1 cellular context compared by ENCODE assay signal in the genomic region with DNA sequence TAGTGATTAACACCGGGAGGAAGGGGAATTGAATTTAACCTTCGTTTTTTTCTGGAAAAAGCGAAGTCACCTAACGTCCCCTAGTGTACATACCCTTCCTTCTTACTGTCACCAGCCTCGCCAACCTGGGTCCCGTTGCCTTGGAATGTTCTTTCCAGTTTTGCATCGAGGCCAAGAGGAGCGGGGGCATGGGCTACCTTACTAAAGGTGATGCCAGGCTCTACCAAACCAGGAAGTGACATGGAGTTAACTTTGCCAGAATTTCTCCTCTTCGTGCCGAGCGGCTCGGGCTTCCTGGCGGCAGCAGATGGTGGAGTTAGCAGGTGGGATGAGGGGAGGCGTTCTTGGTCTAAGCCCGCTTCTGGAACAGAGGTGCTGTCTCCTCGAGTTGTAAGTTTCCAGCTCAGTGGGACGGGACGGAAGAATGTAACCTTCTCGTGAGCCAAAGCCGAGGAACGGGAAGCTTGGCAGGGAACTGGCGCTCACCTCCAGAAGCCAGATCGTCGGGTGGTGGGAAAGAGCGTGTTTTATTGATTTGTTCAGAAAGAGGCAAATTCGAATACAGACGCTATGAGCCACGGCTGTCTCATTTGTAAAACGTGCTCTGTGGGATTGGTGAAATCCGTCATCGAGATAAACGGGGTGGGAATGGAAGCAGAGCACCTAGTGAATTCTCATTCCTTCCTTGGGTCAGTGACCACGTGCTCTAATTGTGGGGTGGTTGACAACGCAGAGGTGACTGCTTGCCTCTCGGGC.
TF ChIP-seq lines count a peak whose summit lies in the region.

No MANE protein-coding gene starts in this region.

TF ChIP-seq in SK-N-SH treated with all-trans-retinoic acid at 6 μM for 48 hours, 23 proteins besides CTCF, POLR2A, EP300 and RAD21 (continued from another document):
- TF ChIP-seq, protein P1, sequence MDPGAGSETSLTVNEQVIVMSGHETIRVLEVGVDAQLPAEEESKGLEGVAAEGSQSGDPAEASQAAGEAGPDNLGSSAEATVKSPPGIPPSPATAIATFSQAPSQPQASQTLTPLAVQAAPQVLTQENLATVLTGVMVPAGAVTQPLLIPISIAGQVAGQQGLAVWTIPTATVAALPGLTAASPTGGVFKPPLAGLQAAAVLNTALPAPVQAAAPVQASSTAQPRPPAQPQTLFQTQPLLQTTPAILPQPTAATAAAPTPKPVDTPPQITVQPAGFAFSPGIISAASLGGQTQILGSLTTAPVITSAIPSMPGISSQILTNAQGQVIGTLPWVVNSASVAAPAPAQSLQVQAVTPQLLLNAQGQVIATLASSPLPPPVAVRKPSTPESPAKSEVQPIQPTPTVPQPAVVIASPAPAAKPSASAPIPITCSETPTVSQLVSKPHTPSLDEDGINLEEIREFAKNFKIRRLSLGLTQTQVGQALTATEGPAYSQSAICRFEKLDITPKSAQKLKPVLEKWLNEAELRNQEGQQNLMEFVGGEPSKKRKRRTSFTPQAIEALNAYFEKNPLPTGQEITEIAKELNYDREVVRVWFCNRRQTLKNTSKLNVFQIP (CRISPR knock-in tag; IDR thresholded peaks at IDR 0.05; ENCODE audit: borderline replicate concordance, low read depth): no peak
